26 cellular contexts compared by ENCODE assay signal in genomic region chr12:100643246-100643645, GRCh38.
DNase-seq lines count a peak whose midpoint lies in the region; ATAC-seq and TF ChIP-seq lines count a peak whose summit lies in the region.
"Had no signal": no experiment of that assay in that cellular context is flagged by ENCODE, and none has a peak within 500 bp of the region (broad histone marks: within the 10 kb centered on the region; RNA-seq: fewer than 3 reads in every experiment).

No MANE protein-coding gene starts in this region.

- ATAC-seq in lung (ENCODE audit: insufficient read depth, low FRiP score) (peak; percentile 62), GM18861 (IDR thresholded peaks at IDR 0.05; ENCODE audit: unreplicated experiment) (no peak)
- ATAC-seq: A549, HepG2, K562, Right ventricle myocardium inferior had no signal

- intact Hi-C loops in uterus (cut with DNase I; ENCODE audit: low total_unique reads) = no loop called here

- H3K4me3 ChIP-seq in lung (no peak overlapping the region), uterus (no peak overlapping the region)
- H3K4me3 ChIP-seq: A549; BLaER1 treated with 17β-estradiol and CSF1 and Interleukin-3, amounts not matched to agents 10 nM and 100 nM; GM23248; K562; PC-9 had no signal

- H3K4me1 ChIP-seq in lung (ENCODE audit: control insufficient read depth in 2 of 2, insufficient read depth in 2 of 2, low read length in 2 of 2) = no peaks in the 10 kb centered on the region
- H3K4me1 ChIP-seq in uterus = no peaks in the 10 kb centered on the region
- H3K4me1 ChIP-seq: A549; BLaER1 treated with 17β-estradiol and CSF1 and Interleukin-3, amounts not matched to agents 10 nM and 100 nM had no signal

- H3K27ac ChIP-seq in lung (ENCODE audit: low read depth in 1 of 2, low read length in 1 of 2) = no peak overlapping the region
- no peak overlapping the region for H3K27ac ChIP-seq in uterus
- H3K27ac ChIP-seq: A549; BLaER1 treated with 17β-estradiol and CSF1 and Interleukin-3, amounts not matched to agents 10 nM and 100 nM; GM23248; PC-9 had no signal

- no peak for TF ChIP-seq POLR2A in uterus (IDR thresholded peaks at IDR 0.05)

- H3K27me3 ChIP-seq in lung (ENCODE audit: control insufficient read depth, insufficient read depth) = no peaks in the 10 kb centered on the region
- no peaks in the 10 kb centered on the region for H3K27me3 ChIP-seq in uterus
- H3K27me3 ChIP-seq: BLaER1 treated with 17β-estradiol and CSF1 and Interleukin-3, amounts not matched to agents 10 nM and 100 nM had no signal

- DNase-seq in DMS79 (lab: John Stamatoyannopoulos, UW) = peak; percentile 84
- peak; percentile 66 for DNase-seq in NCI-H2029 (lab: John Stamatoyannopoulos, UW)
- DNase-seq in NCI-H524 treated with DMSO at 0.1 percent for 48 hours (lab: John Stamatoyannopoulos, UW) = peak; percentile 17
- DNase-seq in lung (ENCODE audit: low spot score) = peak; percentile 70
- no peak for DNase-seq in anterior cingulate cortex (lab: John Stamatoyannopoulos, UW)
- no peak for DNase-seq in uterus
- DNase-seq: AML-193; CD4-positive, alpha-beta T cell; COR-L47; DND-41; GM23248; H7; Kasumi-1; NCI-H1048; NCI-H1694; NCI-H2107; NCI-H446 treated with DMSO at 0.1 percent for 48 hours; NK-92 treated with Interleukin-12 subunit alpha and Interleukin-12 subunit beta, amount 100 ng/mL, for 24 hours; PC-9; T-helper 1 cell had no signal

- TF ChIP-seq CTCF in lung (IDR thresholded peaks at IDR 0.05; ENCODE audit: control extremely low read depth, extremely low read depth) (no peak), uterus (IDR thresholded peaks at IDR 0.05) (no peak)

- WGBS in lung, 2 donors = 73 to 85% methylated on average over 6 of the region's 6 CpGs

- H3K36me3 ChIP-seq in lung (ENCODE audit: control insufficient read depth in 2 of 2, insufficient read depth in 2 of 2, low read length in 2 of 2) = no peaks in the 10 kb centered on the region
- H3K36me3 ChIP-seq in uterus = no peaks in the 10 kb centered on the region
- H3K36me3 ChIP-seq: BLaER1 treated with 17β-estradiol and CSF1 and Interleukin-3, amounts not matched to agents 10 nM and 100 nM had no signal

- H3K9me3 ChIP-seq in lung (ENCODE audit: control insufficient read depth in 2 of 2, insufficient read depth in 1 of 2, low read length in 1 of 2) (no peaks in the 10 kb centered on the region), uterus (no peaks in the 10 kb centered on the region)

Comparison
In these comparisons a context has a peak if more than half of its experiments do, and no peak if none do; other contexts are left out.
1. DNase-seq: peak in DMS79 (single experiment), NCI-H2029 (single experiment), NCI-H524 treated with DMSO at 0.1 percent for 48 hours (single experiment) and lung (single experiment); none in anterior cingulate cortex (0 of 58) and uterus (0 of 2).